ENCODE assay signal across 9 cellular contexts in the genomic region with DNA sequence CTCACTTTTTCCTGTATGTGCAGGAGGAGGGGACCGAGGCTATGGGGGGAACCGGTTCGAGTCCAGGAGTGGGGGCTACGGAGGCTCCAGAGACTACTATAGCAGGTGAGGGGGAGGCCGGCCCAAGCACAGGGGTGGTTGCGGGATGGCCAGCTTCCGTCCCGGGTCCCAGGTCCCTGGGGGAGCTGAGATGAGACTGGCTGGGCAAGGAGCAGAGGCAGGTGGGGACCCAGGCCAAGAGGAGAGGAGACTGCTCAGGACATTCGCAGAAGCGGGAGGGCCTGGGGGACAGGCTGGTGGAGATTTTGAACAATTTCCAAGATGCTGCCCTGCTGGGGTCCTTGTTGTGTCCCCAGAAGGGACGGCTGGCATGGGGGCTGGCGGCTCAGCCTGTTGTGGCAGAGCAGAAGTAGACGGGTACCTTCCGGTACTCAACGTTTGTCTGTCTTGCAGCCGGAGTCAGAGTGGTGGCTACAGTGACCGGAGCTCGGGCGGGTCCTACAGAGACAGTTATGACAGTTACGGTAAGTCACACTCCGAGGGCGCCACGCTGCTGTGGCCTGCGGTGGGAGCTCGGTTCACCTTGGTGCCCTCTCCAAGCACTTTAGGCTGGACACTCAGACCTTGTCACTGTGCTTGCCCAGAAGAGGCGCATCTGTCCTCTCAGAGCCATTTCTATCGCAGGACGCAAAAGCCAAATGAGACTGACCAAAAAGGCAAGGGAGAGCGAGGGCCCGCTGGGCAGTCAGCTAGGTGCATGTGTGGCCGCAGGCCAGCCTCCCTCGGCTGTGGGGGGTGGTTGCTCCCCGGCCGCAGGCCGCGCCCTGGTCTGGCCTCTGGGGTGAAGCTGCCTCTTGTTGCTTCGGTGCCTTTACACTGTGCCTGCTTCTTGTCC. TPM values are rescaled to one million over a fixed set of nuclear protein-coding genes. Genes with fewer than 3 reads are reported as not detected.
DNase-seq lines count a peak whose midpoint lies in the region; ATAC-seq, FAIRE-seq and TF ChIP-seq lines count a peak whose summit lies in the region.
"Had no signal": no experiment of that assay in that cellular context is flagged by ENCODE, and none has a peak within 500 bp of the region (broad histone marks: within the 10 kb centered on the region; RNA-seq: fewer than 3 reads in every experiment).

No MANE protein-coding gene starts in this region.

- ATAC-seq in activated naive CD4-positive, alpha-beta T cell treated with anti-CD3 and anti-CD28 coated beads, Interleukin-2, amount 50 U/mL, for 72 hours = no peak
- ATAC-seq in HG02973 (IDR thresholded peaks at IDR 0.05; ENCODE audit: unreplicated experiment) (no peak), HG03571 (IDR thresholded peaks at IDR 0.05; ENCODE audit: unreplicated experiment) (no peak)

- H3K9me3 ChIP-seq in Karpas-422 (ENCODE audit: low read length) (no peaks in the 10 kb centered on the region), kidney (ENCODE audit: control insufficient read depth in 1 of 2, low read length in 2 of 2) (no peaks in the 10 kb centered on the region)

- H3K4me3 ChIP-seq in Karpas-422 (ENCODE audit: low read length) (no peak overlapping the region), kidney (ENCODE audit: low read length in 2 of 2) (peak overlapping the region; percentile 89 to 94)

- no peaks in the 10 kb centered on the region for H3K27me3 ChIP-seq in Karpas-422 (ENCODE audit: low read length)

- peak overlapping the region; percentile 95 to 99 for H3K27ac Mint-ChIP-seq in activated naive CD4-positive, alpha-beta T cell treated with anti-CD3 and anti-CD28 coated beads, Interleukin-2, amount 50 U/mL, for 72 hours

- H3K36me3 ChIP-seq in Karpas-422 (ENCODE audit: insufficient read depth, low read length) (peaks cover 36% of the 10 kb centered on the region), kidney (ENCODE audit: control insufficient read depth in 1 of 2, insufficient read depth in 2 of 2, low read length in 2 of 2) (peaks cover 17 to 35% of the 10 kb centered on the region in 2 donors)

- intact Hi-C loops in kidney (cut with DNase I) = no loop called here

- peak overlapping the region; percentile 17 for H3K4me2 ChIP-seq in Karpas-422 (ENCODE audit: low read depth, low read length, poor library complexity, severe bottlenecking)

- peaks cover 38 to 44% of the 10 kb centered on the region in 2 donors for H3K36me3 Mint-ChIP-seq in activated naive CD4-positive, alpha-beta T cell treated with anti-CD3 and anti-CD28 coated beads, Interleukin-2, amount 50 U/mL, for 72 hours

- no peaks in the 10 kb centered on the region for H3K9me2 ChIP-seq in Karpas-422 (replicated peaks; ENCODE audit: insufficient read depth, low read length)

- H2AFZ ChIP-seq in Karpas-422 (ENCODE audit: low read length) = no peak overlapping the region

- H3K9ac ChIP-seq in Karpas-422 (ENCODE audit: low read length) (no peak overlapping the region), kidney (ENCODE audit: low read length in 2 of 2) (peak overlapping the region; percentile 72 to 97)

- H3K9me3 Mint-ChIP-seq in activated naive CD4-positive, alpha-beta T cell treated with anti-CD3 and anti-CD28 coated beads, Interleukin-2, amount 50 U/mL, for 72 hours = no peaks in the 10 kb centered on the region

- TF ChIP-seq CTCF in kidney (IDR thresholded peaks at IDR 0.05; ENCODE audit: borderline replicate concordance, extremely low read depth, insufficient read depth) = no peak

- peaks cover 25% of the 10 kb centered on the region for H3K79me2 ChIP-seq in Karpas-422 (ENCODE audit: low read length)

- H3K4me1 ChIP-seq in Karpas-422 (ENCODE audit: low read length) = peaks cover 60% of the 10 kb centered on the region
- peaks cover 32 to 66% of the 10 kb centered on the region in 2 donors for H3K4me1 ChIP-seq in kidney (ENCODE audit: control insufficient read depth in 1 of 2, insufficient read depth in 1 of 2, low read depth in 1 of 2, low read length in 2 of 2)

- no peak for DNase-seq in Karpas-422
- no peak for DNase-seq in activated naive CD4-positive, alpha-beta T cell treated with anti-CD3 and anti-CD28 coated beads, Interleukin-2, amount 50 U/mL, for 72 hours (ENCODE audit: low spot score in 2 of 2)
- no peak for DNase-seq in kidney
- peak; percentile 7 for DNase-seq in superior temporal gyrus (ENCODE audit: extremely low spot score)
- no peak for DNase-seq in DMS153 treated with DMSO at 0.1 percent for 48 hours (lab: John Stamatoyannopoulos, UW; ENCODE audit: unreplicated experiment)
- DNase-seq: stimulated activated CD4-positive, alpha-beta T cell treated with anti-CD3 and anti-CD28 coated beads, Interleukin-4, amount 100 ng/mL, for 1 hour had no signal

- no peak for FAIRE-seq in kidney (lab: Jason Lieb, UNC)

- peaks cover 31% of the 10 kb centered on the region for H4K20me1 ChIP-seq in Karpas-422 (ENCODE audit: insufficient read depth, low read depth, low read length)

- H3K27ac ChIP-seq in Karpas-422 (ENCODE audit: low read length) (no peak overlapping the region), kidney (ENCODE audit: low read depth in 2 of 2, low read length in 2 of 2) (no peak overlapping the region)

RNA-seq across cellular contexts. Expression of gene CIRBP, which starts 2.6 kb away (rescaled TPM):
- 141 and 291 TPM in 2 replicates for total RNA-seq in Karpas-422 (2014; rRNA removed; shearing (Covaris generic); ENCODE audit: low replicate concordance)
- total RNA-seq in activated naive CD4-positive, alpha-beta T cell treated with anti-CD3 and anti-CD28 coated beads, Interleukin-2, amount 50 U/mL, for 72 hours = 100 to 1,000 TPM; 148 to 157 TPM
- total RNA-seq in kidney = 533 TPM
- 408 TPM for polyA plus RNA-seq in kidney (ENCODE audit: insufficient read depth, low read depth, low replicate concordance)

RNA-seq across cellular contexts. Expression of gene FAM174C, which starts 3.6 kb away (rescaled TPM):
- total RNA-seq in Karpas-422 (2014; rRNA removed; shearing (Covaris generic); ENCODE audit: low replicate concordance) = 32.7 and 68.1 TPM in 2 replicates
- total RNA-seq in activated naive CD4-positive, alpha-beta T cell treated with anti-CD3 and anti-CD28 coated beads, Interleukin-2, amount 50 U/mL, for 72 hours = 10 to 100 TPM; 42.1 to 76.0 TPM
- total RNA-seq in kidney = 35.3 TPM
- 94.7 TPM for polyA plus RNA-seq in kidney (ENCODE audit: insufficient read depth, low read depth, low replicate concordance)

RNA-seq across cellular contexts. Expression of gene EFNA2, which starts 13.9 kb away (rescaled TPM):
- not detected in 2 replicates for total RNA-seq in Karpas-422 (2014; rRNA removed; shearing (Covaris generic); ENCODE audit: low replicate concordance)
- total RNA-seq in activated naive CD4-positive, alpha-beta T cell treated with anti-CD3 and anti-CD28 coated beads, Interleukin-2, amount 50 U/mL, for 72 hours = under 1 TPM in 1 of 2 donors, not detected in 1; 0.25 TPM
- total RNA-seq in kidney = not detected
- polyA plus RNA-seq in kidney (ENCODE audit: insufficient read depth, low read depth, low replicate concordance) = not detected
- total RNA-seq: RPMI7951 had no signal

RNA-seq across cellular contexts. Expression of gene MIDN, which starts 23.4 kb away (rescaled TPM):
- 21.4 and 40.5 TPM in 2 replicates for total RNA-seq in Karpas-422 (2014; rRNA removed; shearing (Covaris generic); ENCODE audit: low replicate concordance)
- total RNA-seq in activated naive CD4-positive, alpha-beta T cell treated with anti-CD3 and anti-CD28 coated beads, Interleukin-2, amount 50 U/mL, for 72 hours = 100 to 1,000 TPM in 1 of 2 donors, 10 to 100 TPM in 1; 52.9 to 113 TPM
- 205 TPM for total RNA-seq in kidney
- polyA plus RNA-seq in kidney (ENCODE audit: insufficient read depth, low read depth, low replicate concordance) = 21.3 TPM

RNA-seq across cellular contexts. Expression of gene ATP5F1D, which starts 30.2 kb away (rescaled TPM):
- 64.3 and 110 TPM in 2 replicates for total RNA-seq in Karpas-422 (2014; rRNA removed; shearing (Covaris generic); ENCODE audit: low replicate concordance)
- 100 to 1,000 TPM; 114 to 201 TPM for total RNA-seq in activated naive CD4-positive, alpha-beta T cell treated with anti-CD3 and anti-CD28 coated beads, Interleukin-2, amount 50 U/mL, for 72 hours
- total RNA-seq in kidney = 183 TPM
- 641 TPM for polyA plus RNA-seq in kidney (ENCODE audit: insufficient read depth, low read depth, low replicate concordance)
